19 cellular contexts compared by ENCODE assay signal in genomic region chr21:27244796-27245195, GRCh38.
DNase-seq lines count a peak whose midpoint lies in the region; ATAC-seq and TF ChIP-seq lines count a peak whose summit lies in the region.
"Had no signal": no experiment of that assay in that cellular context is flagged by ENCODE, and none has a peak within 500 bp of the region (broad histone marks: within the 10 kb centered on the region; RNA-seq: fewer than 3 reads in every experiment).

No MANE protein-coding gene starts in this region.

- H3K14ac ChIP-seq in mesenchymal stem cell (ENCODE audit: low read length in 2 of 2): no peak overlapping the region

- TF ChIP-seq CTCF in fibroblast of mammary gland (conservative IDR thresholded peaks at IDR 0.05; ENCODE audit: control insufficient read depth, insufficient read depth, low read depth, low read length): no peak
- no peak for TF ChIP-seq CTCF in vagina (IDR thresholded peaks at IDR 0.05)

- TF ChIP-seq POLR2A in vagina (IDR thresholded peaks at IDR 0.05): no peak

- peak overlapping the region; percentile 44 for H3K9ac ChIP-seq in mesenchymal stem cell (ENCODE audit: low read length)

- H3K27me3 ChIP-seq in mesenchymal stem cell (ENCODE audit: control insufficient read depth in 1 of 2, insufficient read depth in 1 of 2, low read length in 2 of 2) (no peaks in the 10 kb centered on the region), vagina (no peaks in the 10 kb centered on the region)
- H3K27me3 ChIP-seq: BE2C had no signal

- H3K36me3 ChIP-seq in mesenchymal stem cell (ENCODE audit: control insufficient read depth in 1 of 2, insufficient read depth in 2 of 2, low read depth in 1 of 2, low read length in 2 of 2): no peaks in the 10 kb centered on the region
- no peaks in the 10 kb centered on the region for H3K36me3 ChIP-seq in vagina
- H3K36me3 ChIP-seq: BE2C had no signal

- no peak overlapping the region for H3K4ac ChIP-seq in mesenchymal stem cell (ENCODE audit: low read depth in 1 of 2, low read length in 2 of 2)

- no peak overlapping the region for H4K91ac ChIP-seq in mesenchymal stem cell (ENCODE audit: low read length)

- WGBS in mesenchymal stem cell: no CpG with 5 or more reads among the region's 4 CpGs

- peak; percentile 80 for ATAC-seq in Right ventricle myocardium superior (ENCODE audit: poor library complexity)
- ATAC-seq in left cardiac atrium: no peak
- no peak for ATAC-seq in GM21717 (IDR thresholded peaks at IDR 0.05; ENCODE audit: unreplicated experiment)
- no peak for ATAC-seq in GM18861 (IDR thresholded peaks at IDR 0.05; ENCODE audit: unreplicated experiment)

- no peak overlapping the region for H4K8ac ChIP-seq in mesenchymal stem cell (ENCODE audit: low read length)

- H3K27ac ChIP-seq in mesenchymal stem cell (ENCODE audit: low read length, poor library complexity, severe bottlenecking) (no peak overlapping the region), vagina (peak overlapping the region; percentile 14)

- H2BK120ac ChIP-seq in mesenchymal stem cell (ENCODE audit: low read depth, low read length): no peak overlapping the region

- H3K4me1 ChIP-seq in mesenchymal stem cell (ENCODE audit: control insufficient read depth, insufficient read depth, low read depth, low read length) (no peaks in the 10 kb centered on the region), vagina (peaks cover 5% of the 10 kb centered on the region)
- H3K4me1 ChIP-seq: BE2C had no signal

- H3K18ac ChIP-seq in mesenchymal stem cell (ENCODE audit: low read depth in 1 of 2, low read length in 2 of 2): no peak overlapping the region

- H3K9me3 ChIP-seq in mesenchymal stem cell (ENCODE audit: control insufficient read depth, low read length) (no peaks in the 10 kb centered on the region), vagina (no peaks in the 10 kb centered on the region)
- H3K9me3 ChIP-seq: BE2C had no signal

- intact Hi-C loops in Right ventricle myocardium superior (cut with DNase I): no loop called here
- intact Hi-C loops in left cardiac atrium (cut with DNase I): no loop called here
- intact Hi-C loops in vagina (cut with DNase I): no loop called here

- no peak overlapping the region for H2BK15ac ChIP-seq in mesenchymal stem cell (ENCODE audit: low read depth, poor library complexity, severe bottlenecking)

- DNase-seq in Right ventricle myocardium superior (no peak), left cardiac atrium (no peak), fibroblast of mammary gland (ENCODE audit: low read depth) (peak; percentile 67), mesenchymal stem cell (no peak), vagina (ENCODE audit: extremely low spot score in 2 of 2) (no peak), NCI-H748 (lab: John Stamatoyannopoulos, UW; ENCODE audit: unreplicated experiment) (no peak)
- DNase-seq: BE2C; CD4-positive, CD25-positive, alpha-beta regulatory T cell; COR-L47; DMS 273 treated with DMSO at 0.1 percent for 48 hours; GDM1; NCI-H1092 treated with DMSO at 0.1 percent for 48 hours; NCI-H2081; NCI-H446 treated with DMSO at 0.1 percent for 48 hours; NCI-H748 treated with DMSO at 0.1 percent for 48 hours; NK-92 treated with Interleukin-12 subunit alpha and Interleukin-12 subunit beta, amount 100 ng/mL, for 24 hours; SHP77 treated with DMSO at 0.1 percent for 48 hours had no signal

- H2BK5ac ChIP-seq in mesenchymal stem cell (ENCODE audit: low read depth, low read length, poor library complexity, severe bottlenecking): no peak overlapping the region

- no peak overlapping the region for H2AK5ac ChIP-seq in mesenchymal stem cell (ENCODE audit: low read length, severe bottlenecking)

- H2AFZ ChIP-seq in mesenchymal stem cell (ENCODE audit: low read depth, low read length): no peak overlapping the region

- H3K23ac ChIP-seq in mesenchymal stem cell (ENCODE audit: low read length in 2 of 2): no peak overlapping the region

- no peak overlapping the region for H3K4me2 ChIP-seq in mesenchymal stem cell (ENCODE audit: low read length, poor library complexity, severe bottlenecking)

- no peaks in the 10 kb centered on the region for H3K79me1 ChIP-seq in mesenchymal stem cell (replicated peaks; ENCODE audit: low read length, poor library complexity, severe bottlenecking)

- H3K4me3 ChIP-seq in fibroblast of mammary gland (ENCODE audit: control insufficient read depth, low read depth, low read length): no peak overlapping the region
- H3K4me3 ChIP-seq in mesenchymal stem cell (ENCODE audit: insufficient read depth in 1 of 2, low read depth in 1 of 2, low read length in 2 of 2): no peak overlapping the region
- no peak overlapping the region for H3K4me3 ChIP-seq in vagina

- H2BK12ac ChIP-seq in mesenchymal stem cell (ENCODE audit: low read length in 2 of 2): no peak overlapping the region
